ENCODE assay signal across 34 cellular contexts in genomic region chr21:33767960-33768359, GRCh38.
"Had no signal": no experiment of that assay in that cellular context is flagged by ENCODE, and none has a peak within 500 bp of the region (broad histone marks: within the 10 kb centered on the region; RNA-seq: fewer than 3 reads in every experiment).

No MANE protein-coding gene starts in this region.

- H3K27ac ChIP-seq: ascending aorta, cardiac muscle cell, colonic mucosa, WERI-Rb-1 had no signal

- H3K27me3 ChIP-seq: ascending aorta, cardiac muscle cell, colonic mucosa had no signal

- FAIRE-seq: bronchial epithelial cell, TTC549 had no signal

- H3K9me3 ChIP-seq: ascending aorta, colonic mucosa had no signal

- DNase-seq: activated CD4-positive, alpha-beta memory T cell treated with anti-CD3 and anti-CD28 coated beads for 36 hours; activated CD4-positive, alpha-beta T cell treated with anti-CD3 and anti-CD28 coated beads for 4 hours; activated CD4-positive, alpha-beta T cell treated with anti-CD3 and anti-CD28 coated beads, Interleukin-2, amount 10 ng/mL, durations not matched to agents 24 days and 14 days; activated CD4-positive, alpha-beta T cell treated with anti-CD3 and anti-CD28 coated beads, Interleukin-2, amount 50 U/mL, for 1 hour; activated CD4-positive, alpha-beta T cell treated with anti-CD3 and anti-CD28 coated beads, Interleukin-2, amount 50 U/mL, for 4 hours; activated CD4-positive, CD25-positive, alpha-beta regulatory T cell; activated CD8-positive, alpha-beta memory T cell treated with anti-CD3 and anti-CD28 coated beads, Interleukin-2, amount 50 U/mL, for 4 hours; activated CD8-positive, alpha-beta T cell treated with anti-CD3 and anti-CD28 coated beads for 36 hours; activated effector memory CD4-positive, alpha-beta T cell treated with anti-CD3 and anti-CD28 coated beads, Interleukin-2, amount 50 U/mL, for 16 hours; activated gamma-delta T cell treated with Interleukin-2 at 50 U/mL for 16 hours; activated naive CD4-positive, alpha-beta T cell; activated naive CD4-positive, alpha-beta T cell treated with anti-CD3 and anti-CD28 coated beads for 36 hours; activated naive CD4-positive, alpha-beta T cell treated with anti-CD3 and anti-CD28 coated beads, Interleukin-2, amount 50 U/mL, for 16 hours; activated naive CD8-positive, alpha-beta T cell treated with anti-CD3 and anti-CD28 coated beads for 36 hours; activated T-cell treated with anti-CD3 and anti-CD28 coated beads for 4 hours; activated T-cell treated with anti-CD3 and anti-CD28 coated beads, Interleukin-2, amount 50 U/mL, for 1 hour; activated T-cell treated with anti-CD3 and anti-CD28 coated beads, Interleukin-2, amount 50 U/mL, for 4 hours; activated T-cell treated with anti-CD3 and anti-CD28 coated beads, Interleukin-2, amount 50 U/mL, for 72 hours; amygdala; anterior cingulate cortex; caudate nucleus; cerebellar nuclear complex; colonic mucosa; T-helper 2 cell; T-helper 9 cell; WERI-Rb-1 had no signal

- H3K4me1 ChIP-seq: ascending aorta, colonic mucosa had no signal

- H3K36me3 ChIP-seq: colonic mucosa had no signal

- ATAC-seq: activated CD4-positive, CD25-positive, alpha-beta regulatory T cell treated with anti-CD3 and anti-CD28 coated beads, Interleukin-2, amount 50 U/mL, for 24 hours; activated CD8-positive, alpha-beta T cell treated with anti-CD3 and anti-CD28 coated beads for 36 hours; activated naive CD4-positive, alpha-beta T cell treated with anti-CD3 and anti-CD28 coated beads, Interleukin-2, amount 50 U/mL, for 72 hours; activated T-cell treated with anti-CD3 and anti-CD28 coated beads, Interleukin-2, amount 50 U/mL, for 4 hours; activated T-cell treated with anti-CD3 and anti-CD28 coated beads, Interleukin-2, amount 50 U/mL, for 72 hours; activated T-helper 17 cell treated with anti-CD3 and anti-CD28 coated beads, Interleukin-2, amount 50 U/mL, for 72 hours; WTC11 had no signal

- H3K4me3 ChIP-seq: ascending aorta, cardiac muscle cell, colonic mucosa had no signal
